ENCODE assay signal across 15 cellular contexts in genomic region chr12:92537235-92537960, GRCh38.
A peak's percentile ranks its signal among the peaks of the same experiment; 100 is the strongest.
DNase-seq lines count a peak whose midpoint lies in the region; ATAC-seq, FAIRE-seq and TF ChIP-seq lines count a peak whose summit lies in the region.
"Had no signal": no experiment of that assay in that cellular context is flagged by ENCODE, and none has a peak within 500 bp of the region (broad histone marks: within the 10 kb centered on the region; RNA-seq: fewer than 3 reads in every experiment).

No MANE protein-coding gene starts in this region.

- H3K56ac ChIP-seq in H1 (replicated peaks; ENCODE audit: insufficient read length, low read depth, low read length), result no peak overlapping the region

- no peak overlapping the region for H3K23ac ChIP-seq in H1 (ENCODE audit: insufficient read length)

- CTCF ChIA-PET in OCI-LY7 (lab: Charles Lee; ENCODE audit: unreplicated experiment), result no interaction called here
- CTCF ChIA-PET in H1 (lab: Charles Lee; ENCODE audit: partially characterized antibody), result no interaction called here

- BruUV-seq in OCI-LY7 (replicated peaks; lab: Mats Ljungman, UMichigan), result no TSS peak

- TF ChIP-seq CTCF in OCI-LY7 (conservative IDR thresholded peaks at IDR 0.05; ENCODE audit: low read length) (no peak), H1 (IDR thresholded peaks at IDR 0.05; ENCODE audit: control extremely low read depth in 1 of 3, insufficient read depth in 1 of 3, low read depth in 1 of 3, low read length in 3 of 3) (no peak), foreskin keratinocyte (conservative IDR thresholded peaks at IDR 0.05) (no peak)

- H3K4me3 ChIP-seq in BLaER1 treated with 17β-estradiol and CSF1 and Interleukin-3, amounts not matched to agents 10 nM and 100 nM, result no peak overlapping the region
- H3K4me3 ChIP-seq in OCI-LY7 (ENCODE audit: low read depth, low read length, poor library complexity, severe bottlenecking) (no peak overlapping the region), H1 (ENCODE audit: extremely low read depth in 1 of 4, insufficient read depth in 2 of 4, low read depth in 3 of 4, low read length in 4 of 4) (no peak overlapping the region)

- H3K79me1 ChIP-seq in H1 (ENCODE audit: low read depth, low read length), result no peaks in the 10 kb centered on the region

- H3K4ac ChIP-seq in H1 (replicated peaks; ENCODE audit: insufficient read length, low read depth, low read length), result no peak overlapping the region

- peaks cover 76 to 100% (median 92%) of the 10 kb centered on the region in 10 experiments for H3K4me1 ChIP-seq in BLaER1 treated with 17β-estradiol and CSF1 and Interleukin-3, amounts not matched to agents 10 nM and 100 nM
- H3K4me1 ChIP-seq in OCI-LY7 (ENCODE audit: insufficient read depth, low read length, poor library complexity, severe bottlenecking), result peaks cover 43% of the 10 kb centered on the region
- H3K4me1 ChIP-seq in H1 (replicated peaks in 1 of 4; ENCODE audit: control insufficient read depth in 3 of 4, insufficient read depth in 4 of 4, low read length in 3 of 4), result peaks cover 2 to 6% (median 3%) of the 10 kb centered on the region in 4 experiments; a peak in 5 of 7 replicates
- H3K4me1 ChIP-seq in foreskin keratinocyte, result peaks cover 7% of the 10 kb centered on the region
- H3K4me1 ChIP-seq: BE2C had no signal

- H2AFZ ChIP-seq in OCI-LY7 (ENCODE audit: low read length), result 0 out of 2 replicates have a peak overlapping the region, but pooled peaks have one; percentile 3
- peak overlapping the region; percentile 84 for H2AFZ ChIP-seq in H1 (ENCODE audit: low read length)

- H4K5ac ChIP-seq in H1 (ENCODE audit: insufficient read length, low read depth, low read length), result no peak overlapping the region

- DNase-seq in GM19239 (ENCODE audit: insufficient read length, low spot score) (no peak), OCI-LY7 (ENCODE audit: low spot score) (no peak), H1 (ENCODE audit: low read depth in 1 of 2, low spot score in 2 of 2) (no peak), foreskin keratinocyte (no peak), NCI-H1092 (lab: John Stamatoyannopoulos, UW) (no peak), dedifferentiated amniotic fluid mesenchymal stem cell (ENCODE audit: extremely low spot score) (no peak)
- DNase-seq: BE2C, midbrain, NCI-H1092 treated with DMSO at 0.1 percent for 48 hours, retina had no signal

- TF ChIP-seq POLR2A in H1 (IDR thresholded peaks at IDR 0.05; ENCODE audit: control extremely low read depth in 1 of 2, low read depth in 2 of 2, low read length in 2 of 2), result no peak

- peak; percentile 91 for FAIRE-seq in GM19239 (lab: Jason Lieb, UNC)
- FAIRE-seq in H1 (lab: Jason Lieb, UNC), result no peak
- FAIRE-seq: G401.6 had no signal

- H2BK15ac ChIP-seq in H1 (ENCODE audit: low read length), result no peak overlapping the region

- intact Hi-C loops in OCI-LY7 (cut with micrococcal nuclease; ENCODE audit: unreplicated experiment), result no loop called here

- H2BK20ac ChIP-seq in H1 (ENCODE audit: low read length), result no peak overlapping the region

- peak overlapping the region in 10 of 11 experiments; percentile 47 to 91 (median 85); a peak in 18 of 22 replicates for H3K9ac ChIP-seq in BLaER1 treated with 17β-estradiol and CSF1 and Interleukin-3, amounts not matched to agents 10 nM and 100 nM
- no peak overlapping the region; a peak in 2 of 7 replicates for H3K9ac ChIP-seq in H1 (replicated peaks in 1 of 4; ENCODE audit: extremely low read depth in 1 of 4, low read depth in 3 of 4, low read length in 3 of 4)

- POLR2A ChIA-PET in OCI-LY7 (lab: Charles Lee) (interaction anchor here (0.7 to 1.3 kb wide), 3 partner anchors 9 to 467 kb away, joined by 4 to 6 read pairs (median 4); no protein-coding TSS in a partner anchor), H1 (lab: Charles Lee; ENCODE audit: partially characterized antibody) (no interaction called here)

- H2AK5ac ChIP-seq in H1 (ENCODE audit: low read depth, low read length), result no peak overlapping the region

- H4K8ac ChIP-seq in H1 (ENCODE audit: extremely low read depth, insufficient read depth, low read length), result no peak overlapping the region

- no peaks in the 10 kb centered on the region for H3K79me2 ChIP-seq in OCI-LY7 (ENCODE audit: insufficient read depth, low read depth, low read length)
- no peaks in the 10 kb centered on the region for H3K79me2 ChIP-seq in H1 (ENCODE audit: control insufficient read depth in 1 of 2, insufficient read depth in 2 of 2, low read length in 2 of 2)

- 88% methylated on average over 3 of the region's 3 CpGs; no CpG with 5 or more reads in 1 of the 2 experiments for WGBS in H1 (ENCODE audit: extremely low coverage in 1 of 2, insufficient coverage in 1 of 2, insufficient read length in 1 of 2, insufficient replicate concordance in 2 of 2, low coverage in 1 of 2, low lambda C conversion rate in 2 of 2, missing lambda C conversion rate in 1 of 2), 2 experiments

- no peak overlapping the region for H2BK12ac ChIP-seq in H1 (ENCODE audit: low read depth, low read length)

- H3K9me3 ChIP-seq in BLaER1 treated with 17β-estradiol and CSF1 and Interleukin-3, amounts not matched to agents 10 nM and 100 nM (replicated peaks in 1 of 11), result no peaks in the 10 kb centered on the region
- no peaks in the 10 kb centered on the region for H3K9me3 ChIP-seq in OCI-LY7 (ENCODE audit: low read length)
- H3K9me3 ChIP-seq in H1 (ENCODE audit: insufficient read depth in 2 of 2, low read depth in 1 of 2, low read length in 1 of 2), result no peaks in the 10 kb centered on the region
- H3K9me3 ChIP-seq: BE2C had no signal

- no peaks in the 10 kb centered on the region for H3K36me3 ChIP-seq in BLaER1 treated with 17β-estradiol and CSF1 and Interleukin-3, amounts not matched to agents 10 nM and 100 nM
- no peaks in the 10 kb centered on the region for H3K36me3 ChIP-seq in OCI-LY7 (ENCODE audit: insufficient read depth, low read length)
- H3K36me3 ChIP-seq in H1 (ENCODE audit: control insufficient read depth in 2 of 4, insufficient read depth in 4 of 4, low read length in 3 of 4), result no peaks in the 10 kb centered on the region
- H3K36me3 ChIP-seq: BE2C had no signal

- H3K27ac ChIP-seq in BLaER1 treated with 17β-estradiol and CSF1 and Interleukin-3, amounts not matched to agents 10 nM and 100 nM, result peak overlapping the region; percentile 86 to 100 (median 97); a peak in 21 of 22 replicates
- H3K27ac ChIP-seq in OCI-LY7 (ENCODE audit: low read depth, low read length, poor library complexity, severe bottlenecking) (no peak overlapping the region), H1 (ENCODE audit: low read depth, low read length) (no peak overlapping the region), foreskin keratinocyte (no peak overlapping the region)
- H3K27ac ChIP-seq: VCaP had no signal

- H3K27me3 ChIP-seq in BLaER1 treated with 17β-estradiol and CSF1 and Interleukin-3, amounts not matched to agents 10 nM and 100 nM, result no peaks in the 10 kb centered on the region
- no peaks in the 10 kb centered on the region for H3K27me3 ChIP-seq in H1 (replicated peaks in 1 of 4; ENCODE audit: control insufficient read depth in 3 of 4, extremely low read depth in 1 of 4, insufficient read depth in 3 of 4, low read length in 3 of 4)
- no peaks in the 10 kb centered on the region for H3K27me3 ChIP-seq in foreskin keratinocyte
- H3K27me3 ChIP-seq: BE2C had no signal

- no peak overlapping the region for H2BK120ac ChIP-seq in H1 (replicated peaks; ENCODE audit: low read depth, low read length)

- TF ChIP-seq RAD21 in H1 (IDR thresholded peaks at IDR 0.05 in 1 of 2, conservative IDR thresholded peaks at IDR 0.05 in 1 of 2; ENCODE audit: low read depth in 2 of 2, low read length in 2 of 2), result no peak

- TF ChIP-seq EP300 in H1 (IDR thresholded peaks at IDR 0.05; ENCODE audit: borderline replicate concordance in 1 of 2, low read depth in 2 of 2, low read length in 2 of 2), result no peak

- H3K23me2 ChIP-seq in H1 (ENCODE audit: low read depth, low read length), result no peaks in the 10 kb centered on the region

- no peaks in the 10 kb centered on the region for H4K20me1 ChIP-seq in BLaER1 treated with 17β-estradiol and CSF1 and Interleukin-3, amounts not matched to agents 10 nM and 100 nM
- H4K20me1 ChIP-seq in OCI-LY7 (ENCODE audit: insufficient read depth, low read length) (no peaks in the 10 kb centered on the region), H1 (replicated peaks in 1 of 2; ENCODE audit: control insufficient read depth in 1 of 2, insufficient read depth in 2 of 2, low read length in 2 of 2) (no peaks in the 10 kb centered on the region)

- no peak overlapping the region for H3K14ac ChIP-seq in H1 (ENCODE audit: insufficient read length)

- H3K9me2 ChIP-seq in OCI-LY7 (ENCODE audit: insufficient read depth, low read length), result no peaks in the 10 kb centered on the region

- ATAC-seq in foreskin keratinocyte (no peak), GM19328 (IDR thresholded peaks at IDR 0.05; ENCODE audit: unreplicated experiment) (no peak)
- ATAC-seq: Right ventricle myocardium inferior had no signal

- peak overlapping the region; percentile 66 to 89 (median 77) for H3K4me2 ChIP-seq in BLaER1 treated with 17β-estradiol and CSF1 and Interleukin-3, amounts not matched to agents 10 nM and 100 nM
- H3K4me2 ChIP-seq in OCI-LY7 (ENCODE audit: low read length), result no peak overlapping the region
- no peak overlapping the region for H3K4me2 ChIP-seq in H1 (ENCODE audit: insufficient read depth in 1 of 2, low read depth in 2 of 2, low read length in 2 of 2)

- no peak overlapping the region for H4K91ac ChIP-seq in H1 (replicated peaks; ENCODE audit: insufficient read length, low read length)

- no peak overlapping the region for H3K18ac ChIP-seq in H1 (ENCODE audit: extremely low read depth, low read length)

- H2BK5ac ChIP-seq in H1 (ENCODE audit: low read depth, low read length), result no peak overlapping the region

TF ChIP-seq in H1, 55 proteins besides CTCF, POLR2A, EP300 and RAD21:
- TF ChIP-seq SP2 (IDR thresholded peaks at IDR 0.05; ENCODE audit: low read length) (no peak), KDM4A (IDR thresholded peaks at IDR 0.05; ENCODE audit: low read depth, low read length, severe bottlenecking) (no peak), TCF12 (IDR thresholded peaks at IDR 0.05; ENCODE audit: low read depth, low read length) (no peak), SRF (IDR thresholded peaks at IDR 0.05; ENCODE audit: low read depth, low read length) (peak; percentile 59; the same call in 1 of the 2 replicates), SP4 (IDR thresholded peaks at IDR 0.05; ENCODE audit: low read length) (no peak), HDAC2 (IDR thresholded peaks at IDR 0.05; ENCODE audit: borderline replicate concordance in 1 of 2, low read depth in 2 of 2, low read length in 2 of 2) (no peak), ZNF274 (IDR thresholded peaks at IDR 0.05; ENCODE audit: borderline replicate concordance, extremely low read depth, low read length) (no peak), CTBP2 (IDR thresholded peaks at IDR 0.05; ENCODE audit: borderline replicate concordance, insufficient read depth, insufficient read length, low read length) (no peak)
TF ChIP-seq in H1: peak in this region for 1.

Comparison
In these comparisons a context has a peak if more than half of its experiments do, and no peak if none do; other contexts are left out.
1. H3K27ac ChIP-seq: peak in BLaER1 treated with 17β-estradiol and CSF1 and Interleukin-3, amounts not matched to agents 10 nM and 100 nM (11 of 11); none in OCI-LY7 (single experiment), H1 (single experiment) and foreskin keratinocyte (single experiment).
2. H3K4me2 ChIP-seq: peak in BLaER1 treated with 17β-estradiol and CSF1 and Interleukin-3, amounts not matched to agents 10 nM and 100 nM (11 of 11); none in OCI-LY7 (single experiment) and H1 (0 of 2).
3. H3K9ac ChIP-seq: peak in BLaER1 treated with 17β-estradiol and CSF1 and Interleukin-3, amounts not matched to agents 10 nM and 100 nM (10 of 11); none in H1 (0 of 4).